In the genomic region with DNA sequence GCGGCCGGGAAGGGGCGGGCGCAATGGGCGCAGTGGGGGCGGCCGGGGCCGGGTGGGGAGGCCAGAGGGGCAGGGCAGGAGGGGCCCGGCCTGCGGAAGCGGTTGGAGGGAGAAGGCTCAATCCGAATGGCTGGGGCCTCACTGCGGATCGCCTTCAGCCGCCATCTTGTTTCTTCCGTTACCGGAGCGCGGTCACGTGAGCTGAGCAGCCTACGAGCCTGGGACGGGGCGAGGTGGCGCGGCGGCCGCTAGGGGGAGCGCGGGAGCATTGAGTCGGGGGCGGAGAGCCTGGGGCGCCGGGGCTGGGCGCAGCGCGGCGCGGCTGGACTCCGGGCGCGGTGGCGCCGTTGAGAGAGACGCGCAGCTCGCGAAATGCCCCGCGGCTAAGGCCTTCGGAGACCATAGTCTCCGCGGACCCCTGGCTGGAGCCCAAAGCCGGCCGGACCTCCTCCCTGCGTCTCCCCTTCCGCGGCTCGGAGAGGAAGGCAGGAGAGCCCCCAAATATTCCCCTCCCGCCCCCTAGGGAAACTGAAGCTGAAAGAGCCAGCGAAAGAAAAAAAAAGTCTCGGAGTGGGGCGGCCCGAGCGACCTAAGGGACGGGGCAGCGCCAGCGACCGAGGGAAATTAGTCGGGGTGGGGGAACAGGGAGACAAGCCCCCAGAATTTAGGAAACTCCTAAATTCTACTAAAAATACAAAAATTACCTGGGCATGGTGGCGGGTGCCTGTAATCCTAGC, we compare ENCODE assay signal across 1 cellular context.
TF ChIP-seq lines count a peak whose summit lies in the region.
"Not testable (repeated sequence)": the region's sequence is repeated elsewhere in the genome, so short reads cannot be mapped to it uniquely, and the experiment has no call there.

A gene (minus strand): TSS at position 190 of the 737 bp plus-strand sequence. CDS start 22,221 bp downstream, outside the sequence.

TF ChIP-seq in HepG2, 621 proteins besides CTCF, POLR2A, EP300 and RAD21 (continued from another document):
- TF ChIP-seq, protein P1, sequence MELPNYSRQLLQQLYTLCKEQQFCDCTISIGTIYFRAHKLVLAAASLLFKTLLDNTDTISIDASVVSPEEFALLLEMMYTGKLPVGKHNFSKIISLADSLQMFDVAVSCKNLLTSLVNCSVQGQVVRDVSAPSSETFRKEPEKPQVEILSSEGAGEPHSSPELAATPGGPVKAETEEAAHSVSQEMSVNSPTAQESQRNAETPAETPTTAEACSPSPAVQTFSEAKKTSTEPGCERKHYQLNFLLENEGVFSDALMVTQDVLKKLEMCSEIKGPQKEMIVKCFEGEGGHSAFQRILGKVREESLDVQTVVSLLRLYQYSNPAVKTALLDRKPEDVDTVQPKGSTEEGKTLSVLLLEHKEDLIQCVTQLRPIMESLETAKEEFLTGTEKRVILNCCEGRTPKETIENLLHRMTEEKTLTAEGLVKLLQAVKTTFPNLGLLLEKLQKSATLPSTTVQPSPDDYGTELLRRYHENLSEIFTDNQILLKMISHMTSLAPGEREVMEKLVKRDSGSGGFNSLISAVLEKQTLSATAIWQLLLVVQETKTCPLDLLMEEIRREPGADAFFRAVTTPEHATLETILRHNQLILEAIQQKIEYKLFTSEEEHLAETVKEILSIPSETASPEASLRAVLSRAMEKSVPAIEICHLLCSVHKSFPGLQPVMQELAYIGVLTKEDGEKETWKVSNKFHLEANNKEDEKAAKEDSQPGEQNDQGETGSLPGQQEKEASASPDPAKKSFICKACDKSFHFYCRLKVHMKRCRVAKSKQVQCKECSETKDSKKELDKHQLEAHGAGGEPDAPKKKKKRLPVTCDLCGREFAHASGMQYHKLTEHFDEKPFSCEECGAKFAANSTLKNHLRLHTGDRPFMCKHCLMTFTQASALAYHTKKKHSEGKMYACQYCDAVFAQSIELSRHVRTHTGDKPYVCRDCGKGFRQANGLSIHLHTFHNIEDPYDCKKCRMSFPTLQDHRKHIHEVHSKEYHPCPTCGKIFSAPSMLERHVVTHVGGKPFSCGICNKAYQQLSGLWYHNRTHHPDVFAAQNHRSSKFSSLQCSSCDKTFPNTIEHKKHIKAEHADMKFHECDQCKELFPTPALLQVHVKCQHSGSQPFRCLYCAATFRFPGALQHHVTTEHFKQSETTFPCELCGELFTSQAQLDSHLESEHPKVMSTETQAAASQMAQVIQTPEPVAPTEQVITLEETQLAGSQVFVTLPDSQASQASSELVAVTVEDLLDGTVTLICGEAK (IDR thresholded peaks at IDR 0.05) = not testable (repeated sequence)
- TF ChIP-seq, protein P1 (CRISPR knock-in tag; IDR thresholded peaks at IDR 0.05) = peak; percentile 69
- TF ChIP-seq MXD4 (CRISPR knock-in tag; IDR thresholded peaks at IDR 0.05) = peak; percentile 81
- peak; percentile 48 for TF ChIP-seq BCL6 (CRISPR knock-in tag; IDR thresholded peaks at IDR 0.05)
- not testable (repeated sequence) for TF ChIP-seq NR2F6 (IDR thresholded peaks at IDR 0.05)
- peak; percentile 66; the same call in 1 of the 2 replicates for TF ChIP-seq NR2F6 (CRISPR knock-in tag; IDR thresholded peaks at IDR 0.05)
- TF ChIP-seq, protein P2, sequence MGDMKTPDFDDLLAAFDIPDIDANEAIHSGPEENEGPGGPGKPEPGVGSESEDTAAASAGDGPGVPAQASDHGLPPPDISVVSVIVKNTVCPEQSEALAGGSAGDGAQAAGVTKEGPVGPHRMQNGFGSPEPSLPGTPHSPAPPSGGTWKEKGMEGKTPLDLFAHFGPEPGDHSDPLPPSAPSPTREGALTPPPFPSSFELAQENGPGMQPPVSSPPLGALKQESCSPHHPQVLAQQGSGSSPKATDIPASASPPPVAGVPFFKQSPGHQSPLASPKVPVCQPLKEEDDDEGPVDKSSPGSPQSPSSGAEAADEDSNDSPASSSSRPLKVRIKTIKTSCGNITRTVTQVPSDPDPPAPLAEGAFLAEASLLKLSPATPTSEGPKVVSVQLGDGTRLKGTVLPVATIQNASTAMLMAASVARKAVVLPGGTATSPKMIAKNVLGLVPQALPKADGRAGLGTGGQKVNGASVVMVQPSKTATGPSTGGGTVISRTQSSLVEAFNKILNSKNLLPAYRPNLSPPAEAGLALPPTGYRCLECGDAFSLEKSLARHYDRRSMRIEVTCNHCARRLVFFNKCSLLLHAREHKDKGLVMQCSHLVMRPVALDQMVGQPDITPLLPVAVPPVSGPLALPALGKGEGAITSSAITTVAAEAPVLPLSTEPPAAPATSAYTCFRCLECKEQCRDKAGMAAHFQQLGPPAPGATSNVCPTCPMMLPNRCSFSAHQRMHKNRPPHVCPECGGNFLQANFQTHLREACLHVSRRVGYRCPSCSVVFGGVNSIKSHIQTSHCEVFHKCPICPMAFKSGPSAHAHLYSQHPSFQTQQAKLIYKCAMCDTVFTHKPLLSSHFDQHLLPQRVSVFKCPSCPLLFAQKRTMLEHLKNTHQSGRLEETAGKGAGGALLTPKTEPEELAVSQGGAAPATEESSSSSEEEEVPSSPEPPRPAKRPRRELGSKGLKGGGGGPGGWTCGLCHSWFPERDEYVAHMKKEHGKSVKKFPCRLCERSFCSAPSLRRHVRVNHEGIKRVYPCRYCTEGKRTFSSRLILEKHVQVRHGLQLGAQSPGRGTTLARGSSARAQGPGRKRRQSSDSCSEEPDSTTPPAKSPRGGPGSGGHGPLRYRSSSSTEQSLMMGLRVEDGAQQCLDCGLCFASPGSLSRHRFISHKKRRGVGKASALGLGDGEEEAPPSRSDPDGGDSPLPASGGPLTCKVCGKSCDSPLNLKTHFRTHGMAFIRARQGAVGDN (CRISPR knock-in tag; IDR thresholded peaks at IDR 0.05) = peak; percentile 89
- TF ChIP-seq KLF16 (CRISPR knock-in tag; IDR thresholded peaks at IDR 0.05) = peak in 1 of 2 experiments; percentile 73; a peak in 2 of 4 replicates
- 0 out of 2 replicates have a peak, but pooled peaks have one; percentile 33 for TF ChIP-seq ZNF816 (CRISPR knock-in tag; IDR thresholded peaks at IDR 0.05; ENCODE audit: borderline replicate concordance)
- peak; percentile 78; the same call in 1 of the 2 replicates for TF ChIP-seq ARNT2 (CRISPR knock-in tag; IDR thresholded peaks at IDR 0.05; ENCODE audit: low read depth)
- peak; percentile 91 for TF ChIP-seq ZFY (CRISPR knock-in tag; IDR thresholded peaks at IDR 0.05)
- TF ChIP-seq ERF (CRISPR knock-in tag; IDR thresholded peaks at IDR 0.05) = peak; percentile 70; the same call in 1 of the 2 replicates
- TF ChIP-seq, protein P3, sequence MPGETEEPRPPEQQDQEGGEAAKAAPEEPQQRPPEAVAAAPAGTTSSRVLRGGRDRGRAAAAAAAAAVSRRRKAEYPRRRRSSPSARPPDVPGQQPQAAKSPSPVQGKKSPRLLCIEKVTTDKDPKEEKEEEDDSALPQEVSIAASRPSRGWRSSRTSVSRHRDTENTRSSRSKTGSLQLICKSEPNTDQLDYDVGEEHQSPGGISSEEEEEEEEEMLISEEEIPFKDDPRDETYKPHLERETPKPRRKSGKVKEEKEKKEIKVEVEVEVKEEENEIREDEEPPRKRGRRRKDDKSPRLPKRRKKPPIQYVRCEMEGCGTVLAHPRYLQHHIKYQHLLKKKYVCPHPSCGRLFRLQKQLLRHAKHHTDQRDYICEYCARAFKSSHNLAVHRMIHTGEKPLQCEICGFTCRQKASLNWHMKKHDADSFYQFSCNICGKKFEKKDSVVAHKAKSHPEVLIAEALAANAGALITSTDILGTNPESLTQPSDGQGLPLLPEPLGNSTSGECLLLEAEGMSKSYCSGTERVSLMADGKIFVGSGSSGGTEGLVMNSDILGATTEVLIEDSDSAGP (CRISPR knock-in tag; IDR thresholded peaks at IDR 0.05; ENCODE audit: borderline replicate concordance) = peak; percentile 82
- peak; percentile 86; the same call in 1 of the 2 replicates for TF ChIP-seq ZNF788 (CRISPR knock-in tag; IDR thresholded peaks at IDR 0.05; ENCODE audit: borderline replicate concordance)
- peak; percentile 59 for TF ChIP-seq GATAD2A (CRISPR knock-in tag; IDR thresholded peaks at IDR 0.05)
- TF ChIP-seq SALL1 (CRISPR knock-in tag; IDR thresholded peaks at IDR 0.05) = peak; percentile 93
- peak; percentile 77 for TF ChIP-seq ELF3 (CRISPR knock-in tag; IDR thresholded peaks at IDR 0.05)
- TF ChIP-seq, protein P4, sequence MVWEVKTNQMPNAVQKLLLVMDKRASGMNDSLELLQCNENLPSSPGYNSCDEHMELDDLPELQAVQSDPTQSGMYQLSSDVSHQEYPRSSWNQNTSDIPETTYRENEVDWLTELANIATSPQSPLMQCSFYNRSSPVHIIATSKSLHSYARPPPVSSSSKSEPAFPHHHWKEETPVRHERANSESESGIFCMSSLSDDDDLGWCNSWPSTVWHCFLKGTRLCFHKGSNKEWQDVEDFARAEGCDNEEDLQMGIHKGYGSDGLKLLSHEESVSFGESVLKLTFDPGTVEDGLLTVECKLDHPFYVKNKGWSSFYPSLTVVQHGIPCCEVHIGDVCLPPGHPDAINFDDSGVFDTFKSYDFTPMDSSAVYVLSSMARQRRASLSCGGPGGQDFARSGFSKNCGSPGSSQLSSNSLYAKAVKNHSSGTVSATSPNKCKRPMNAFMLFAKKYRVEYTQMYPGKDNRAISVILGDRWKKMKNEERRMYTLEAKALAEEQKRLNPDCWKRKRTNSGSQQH (CRISPR knock-in tag; IDR thresholded peaks at IDR 0.05; ENCODE audit: low read depth) = peak; percentile 45; the same call in 1 of the 2 replicates
